Comparison of ENCODE assay signal across 2 cellular contexts in genomic region chr17:147796-148740, GRCh38.
TF ChIP-seq lines count a peak whose summit lies in the region.

No MANE protein-coding gene starts in this region.

TF ChIP-seq in HepG2, 621 proteins besides CTCF, POLR2A, EP300 and RAD21 (continues in another document):
- TF ChIP-seq JUNB (CRISPR knock-in tag; IDR thresholded peaks at IDR 0.05; ENCODE audit: borderline replicate concordance) (no peak), BRD4 (CRISPR knock-in tag; IDR thresholded peaks at IDR 0.05) (no peak), ZNF772 (CRISPR knock-in tag; IDR thresholded peaks at IDR 0.05) (no peak), PITX1 (CRISPR knock-in tag; IDR thresholded peaks at IDR 0.05) (no peak), GATA4 (IDR thresholded peaks at IDR 0.05; ENCODE audit: borderline replicate concordance, low read depth) (no peak), MIER2 (CRISPR knock-in tag; IDR thresholded peaks at IDR 0.05) (no peak), ZNF710 (CRISPR knock-in tag; IDR thresholded peaks at IDR 0.05; ENCODE audit: borderline replicate concordance) (no peak), ZNF556 (CRISPR knock-in tag; IDR thresholded peaks at IDR 0.05; ENCODE audit: borderline replicate concordance) (no peak), PAXIP1 (CRISPR knock-in tag; conservative IDR thresholded peaks at IDR 0.05) (no peak), CEBPB (IDR thresholded peaks at IDR 0.05; ENCODE audit: borderline replicate concordance, low read depth, low read length) (0 out of 2 replicates have a peak, but pooled peaks have one; percentile 1), PHB2 (IDR thresholded peaks at IDR 0.05; ENCODE audit: partially characterized antibody) (no peak), ZKSCAN1 (IDR thresholded peaks at IDR 0.05; ENCODE audit: low read length) (0 out of 2 replicates have a peak, but pooled peaks have one; percentile 16), ZNF18 (CRISPR knock-in tag; IDR thresholded peaks at IDR 0.05; ENCODE audit: insufficient replicate concordance) (no peak), TBL1XR1 (IDR thresholded peaks at IDR 0.05; ENCODE audit: borderline replicate concordance, low read length, partially characterized antibody) (no peak), E2F1 (CRISPR knock-in tag; IDR thresholded peaks at IDR 0.05) (no peak), SRY (CRISPR knock-in tag; IDR thresholded peaks at IDR 0.05) (no peak), PCBP2 (optimal IDR thresholded peaks at IDR 0.05; ENCODE audit: low read depth, low read length, poor library complexity, severe bottlenecking) (no peak), ZNF768 (CRISPR knock-in tag; IDR thresholded peaks at IDR 0.05) (peak; percentile 89), SNAPC2 (CRISPR knock-in tag; IDR thresholded peaks at IDR 0.05) (no peak), ZC3H13 (CRISPR knock-in tag; IDR thresholded peaks at IDR 0.05) (no peak), NFATC3 (CRISPR knock-in tag; IDR thresholded peaks at IDR 0.05) (no peak), DBP (CRISPR knock-in tag; IDR thresholded peaks at IDR 0.05; ENCODE audit: not compliant biosample characterization) (no peak)

TF ChIP-seq in WTC11, 78 proteins besides CTCF, POLR2A, EP300 and RAD21:
- TF ChIP-seq ELF4 (CRISPR knock-in tag; IDR thresholded peaks at IDR 0.05; ENCODE audit: low read depth) (no peak), ATF1 (CRISPR knock-in tag; IDR thresholded peaks at IDR 0.05) (no peak), ZNF317 (CRISPR knock-in tag; IDR thresholded peaks at IDR 0.05; ENCODE audit: borderline replicate concordance, low read depth) (no peak), NR2C2 (CRISPR knock-in tag; IDR thresholded peaks at IDR 0.05) (no peak)
TF ChIP-seq in WTC11: peak in this region for 0.
